8 cellular contexts compared by ENCODE assay signal in the genomic region with DNA sequence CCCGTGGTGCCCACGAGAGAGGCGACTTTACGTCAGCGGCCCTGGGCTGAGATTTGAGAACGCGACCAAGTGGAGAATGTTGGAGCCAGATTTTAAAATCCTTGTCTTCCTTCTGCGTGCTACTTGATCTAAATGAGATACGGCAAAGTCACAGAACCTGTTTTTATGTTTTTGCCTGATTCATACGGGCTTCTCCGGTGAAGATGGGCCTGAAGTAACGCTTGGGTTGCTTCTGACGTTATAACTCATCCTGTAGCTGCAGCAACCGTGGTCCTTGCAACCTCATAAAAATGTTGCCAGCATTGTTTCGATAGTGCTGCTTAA. TPM values are rescaled to one million over a fixed set of nuclear protein-coding genes. Genes with fewer than 3 reads are reported as not detected.
DNase-seq lines count a peak whose midpoint lies in the region; ATAC-seq and TF ChIP-seq lines count a peak whose summit lies in the region.

No MANE protein-coding gene starts in this region.

- H3K27ac ChIP-seq in DND-41 (ENCODE audit: low read length) (peak overlapping the region; percentile 99), colonic mucosa (peak overlapping the region; percentile 91), mucosa of rectum (ENCODE audit: low read depth in 2 of 2, low read length in 2 of 2) (peak overlapping the region; percentile 93)

- TF ChIP-seq CTCF in DND-41 (IDR thresholded peaks at IDR 0.05; ENCODE audit: borderline replicate concordance, extremely low read depth, low read length, poor library complexity, severe bottlenecking) (no peak), Loucy (conservative IDR thresholded peaks at IDR 0.05; ENCODE audit: low read length) (no peak), colonic mucosa (IDR thresholded peaks at IDR 0.05) (no peak)

- H3K4me3 ChIP-seq in DND-41 (ENCODE audit: low read depth in 1 of 2, low read length in 2 of 2) (peak overlapping the region in 1 of 2 experiments; percentile 99; a peak in 2 of 4 replicates), Loucy (ENCODE audit: low read length, poor library complexity, severe bottlenecking) (peak overlapping the region; percentile 92), colonic mucosa (peak overlapping the region; percentile 75), mucosa of rectum (ENCODE audit: low read length in 2 of 2) (peak overlapping the region; percentile 99)

- H3K9me2 ChIP-seq in Loucy (replicated peaks; ENCODE audit: low read depth, low read length), result no peaks in the 10 kb centered on the region

- no peaks in the 10 kb centered on the region for H3F3A ChIP-seq in Loucy (ENCODE audit: low read depth)

- H3K36me3 ChIP-seq in DND-41 (ENCODE audit: insufficient read depth, low read length), result peaks cover 4% of the 10 kb centered on the region
- H3K36me3 ChIP-seq in Loucy (ENCODE audit: insufficient read depth, low read length), result no peaks in the 10 kb centered on the region
- H3K36me3 ChIP-seq in colonic mucosa, result no peaks in the 10 kb centered on the region
- H3K36me3 ChIP-seq in mucosa of rectum (ENCODE audit: control insufficient read depth in 2 of 2, insufficient read depth in 2 of 2, low read length in 2 of 2), result no peaks in the 10 kb centered on the region

- H3K4me1 ChIP-seq in DND-41 (ENCODE audit: insufficient read depth, low read length), result peaks cover 30% of the 10 kb centered on the region
- peaks cover 24% of the 10 kb centered on the region for H3K4me1 ChIP-seq in Loucy (ENCODE audit: insufficient read depth, low read length, poor library complexity, severe bottlenecking)
- H3K4me1 ChIP-seq in colonic mucosa, result peaks cover 6% of the 10 kb centered on the region
- peaks cover 6 to 13% of the 10 kb centered on the region in 2 donors for H3K4me1 ChIP-seq in mucosa of rectum (ENCODE audit: control insufficient read depth in 2 of 2, insufficient read depth in 2 of 2, low read length in 2 of 2)

- H3K79me2 ChIP-seq in DND-41 (ENCODE audit: insufficient read depth, low read length) (peaks cover 19% of the 10 kb centered on the region), Loucy (ENCODE audit: insufficient read depth, low read length) (peaks cover 28% of the 10 kb centered on the region)

- intact Hi-C loops in colonic mucosa (cut with DNase I), result no loop called here

- ATAC-seq in DND-41 (ENCODE audit: insufficient read depth, low read depth) (no peak), GM18861 (IDR thresholded peaks at IDR 0.05; ENCODE audit: unreplicated experiment) (no peak), HG03378 (IDR thresholded peaks at IDR 0.05; ENCODE audit: unreplicated experiment) (no peak)

- H3K9me3 ChIP-seq in DND-41 (ENCODE audit: insufficient read depth, low read length, severe bottlenecking) (peaks cover 5% of the 10 kb centered on the region), Loucy (ENCODE audit: insufficient read depth, low read depth, low read length) (no peaks in the 10 kb centered on the region), colonic mucosa (no peaks in the 10 kb centered on the region), mucosa of rectum (ENCODE audit: control insufficient read depth in 2 of 2, low read length in 2 of 2) (no peaks in the 10 kb centered on the region)

- H3K27me3 ChIP-seq in DND-41 (ENCODE audit: insufficient read depth, low read length, poor library complexity) (no peaks in the 10 kb centered on the region), Loucy (ENCODE audit: insufficient read depth, low read length, poor library complexity, severe bottlenecking) (peaks cover 6% of the 10 kb centered on the region), colonic mucosa (no peaks in the 10 kb centered on the region), mucosa of rectum (ENCODE audit: control insufficient read depth in 2 of 2, insufficient read depth in 2 of 2, low read length in 2 of 2) (no peaks in the 10 kb centered on the region)

- H3K9ac ChIP-seq in DND-41 (ENCODE audit: low read depth, low read length) (peak overlapping the region; percentile 96), Loucy (ENCODE audit: low read depth, low read length, poor library complexity, severe bottlenecking) (peak overlapping the region; percentile 22), colonic mucosa (ENCODE audit: low read depth in 2 of 2, low read length in 2 of 2) (peak overlapping the region; percentile 82 to 87), mucosa of rectum (ENCODE audit: low read depth in 1 of 2, low read length in 2 of 2) (peak overlapping the region; percentile 89 to 90)

- H2AFZ ChIP-seq in DND-41 (ENCODE audit: low read depth, low read length) (peak overlapping the region; percentile 99), Loucy (ENCODE audit: low read length) (peak overlapping the region; percentile 87)

- H4K20me1 ChIP-seq in DND-41 (ENCODE audit: insufficient read depth, low read length), result no peaks in the 10 kb centered on the region
- H4K20me1 ChIP-seq in Loucy (ENCODE audit: insufficient read depth, low read length, poor library complexity, severe bottlenecking), result no peaks in the 10 kb centered on the region

- H3K4me2 ChIP-seq in DND-41 (ENCODE audit: insufficient read depth, low read length) (peak overlapping the region; percentile 68), Loucy (ENCODE audit: low read depth, low read length, poor library complexity, severe bottlenecking) (peak overlapping the region; percentile 58)

- no peak for DNase-seq in DND-41
- no peak for DNase-seq in colonic mucosa
- DNase-seq in NCI-H2107 treated with DMSO at 0.1 percent for 48 hours (lab: John Stamatoyannopoulos, UW; ENCODE audit: unreplicated experiment), result no peak
- DNase-seq in SHP77 treated with DMSO at 0.1 percent for 48 hours (lab: John Stamatoyannopoulos, UW), result no peak

RNA-seq across cellular contexts. Expression of a gene that starts 0.5 kb away (rescaled TPM):
- total RNA-seq in colonic mucosa, result 10 to 100 TPM; 33.4 to 35.1 TPM

Comparison
In these comparisons a context has a peak if more than half of its experiments do, and no peak if none do; other contexts are left out.
1. H3K9ac ChIP-seq: peak in every context shown above with its lines; median percentile 96 in DND-41; 90 in mucosa of rectum; 84 in colonic mucosa; 22 in Loucy.